In the genomic region with DNA sequence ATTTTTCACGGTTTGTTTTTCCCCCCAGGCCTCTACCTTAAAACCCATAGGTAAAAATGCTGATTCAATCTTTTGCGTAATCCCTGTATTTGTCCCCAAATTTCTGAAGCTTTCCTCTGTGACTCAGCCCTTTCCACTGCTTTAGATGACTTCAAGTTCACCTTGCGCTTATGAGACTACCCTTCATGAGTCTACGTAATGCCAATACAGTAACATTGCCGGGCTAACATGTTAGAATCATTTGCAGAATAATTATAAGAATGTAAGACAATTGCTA, we compare ENCODE assay signal across 27 cellular contexts.
"Had no signal": no experiment of that assay in that cellular context is flagged by ENCODE, and none has a peak within 500 bp of the region (broad histone marks: within the 10 kb centered on the region; RNA-seq: fewer than 3 reads in every experiment).

No MANE protein-coding gene starts in this region.

- H3K36me3 Mint-ChIP-seq: activated naive CD4-positive, alpha-beta T cell treated with anti-CD3 and anti-CD28 coated beads, Interleukin-2, amount 50 U/mL, for 24 hours; mesothelial cell of epicardium; naive thymus-derived CD4-positive, alpha-beta T cell had no signal

- H3K36me3 ChIP-seq: gastrocnemius medialis, spleen, thoracic aorta, upper lobe of left lung, vagina had no signal

- H3K27me3 ChIP-seq: gastrocnemius medialis, spleen, upper lobe of left lung, vagina had no signal

- H2AFZ ChIP-seq: parathyroid adenoma had no signal

- H3K27me3 Mint-ChIP-seq: activated B cell treated with CpG ODN at 0.5 μM for 24 hours; activated CD8-positive, alpha-beta memory T cell treated with anti-CD3 and anti-CD28 coated beads, Interleukin-2, amount 10 ng/mL, durations not matched to agents 7 days and 5 days; activated naive CD4-positive, alpha-beta T cell treated with anti-CD3 and anti-CD28 coated beads, Interleukin-2, amount 50 U/mL, for 24 hours; activated naive CD8-positive, alpha-beta T cell treated with anti-CD3 and anti-CD28 coated beads, Interleukin-2, amount 50 U/mL, for 24 hours; central memory CD8-positive, alpha-beta T cell had no signal

- H3K4me1 ChIP-seq: gastrocnemius medialis, parathyroid adenoma, psoas muscle, spleen, upper lobe of left lung, vagina had no signal

- H3K79me2 ChIP-seq: parathyroid adenoma had no signal

- DNase-seq: activated B cell treated with CpG ODN at 0.5 μM for 24 hours; activated CD4-positive, alpha-beta T cell treated with anti-CD3 and anti-CD28 coated beads, Interleukin-2, amount 50 U/mL, for 1 hour; activated CD8-positive, alpha-beta memory T cell treated with anti-CD3 and anti-CD28 coated beads, Interleukin-2, amount 10 ng/mL, durations not matched to agents 7 days and 5 days; activated CD8-positive, alpha-beta T cell treated with anti-CD3 and anti-CD28 coated beads, Interleukin-2, amount 10 ng/mL, durations not matched to agents 7 days and 5 days; activated naive CD8-positive, alpha-beta T cell treated with anti-CD3 and anti-CD28 coated beads, Interleukin-2, amount 50 U/mL, for 24 hours; activated T-cell treated with anti-CD3 and anti-CD28 coated beads, Interleukin-2, amount 50 U/mL, for 48 hours; amygdala; dermis blood vessel endothelial cell; effector CD4-positive, alpha-beta T cell; gastrocnemius medialis; glutamatergic neuron; left ventricle myocardium superior; naive thymus-derived CD4-positive, alpha-beta T cell; nucleus accumbens; psoas muscle; spleen; stimulated activated naive CD4-positive, alpha-beta T cell treated with Interleukin-2 at 50 U/mL for 16 hours; T-helper 1 cell; upper lobe of left lung had no signal

- H3K4me3 ChIP-seq: gastrocnemius medialis, psoas muscle, spleen, thoracic aorta, upper lobe of left lung, vagina had no signal

- H3K9me3 Mint-ChIP-seq: activated B cell treated with CpG ODN at 0.5 μM for 24 hours; activated naive CD4-positive, alpha-beta T cell treated with anti-CD3 and anti-CD28 coated beads, Interleukin-2, amount 50 U/mL, for 24 hours had no signal

- H3K9ac ChIP-seq: parathyroid adenoma had no signal

- H3K4me1 Mint-ChIP-seq: activated B cell treated with CpG ODN at 0.5 μM for 24 hours; activated naive CD4-positive, alpha-beta T cell treated with anti-CD3 and anti-CD28 coated beads, Interleukin-2, amount 50 U/mL, for 24 hours had no signal

- H3K9me3 ChIP-seq: gastrocnemius medialis, psoas muscle, thoracic aorta, upper lobe of left lung, vagina had no signal

- H3K4me3 Mint-ChIP-seq: activated B cell treated with CpG ODN at 0.5 μM for 24 hours; activated CD8-positive, alpha-beta memory T cell treated with anti-CD3 and anti-CD28 coated beads, Interleukin-2, amount 10 ng/mL, durations not matched to agents 7 days and 5 days; activated CD8-positive, alpha-beta T cell treated with anti-CD3 and anti-CD28 coated beads, Interleukin-2, amount 10 ng/mL, durations not matched to agents 7 days and 5 days; activated naive CD4-positive, alpha-beta T cell treated with anti-CD3 and anti-CD28 coated beads, Interleukin-2, amount 50 U/mL, for 24 hours; activated naive CD8-positive, alpha-beta T cell treated with anti-CD3 and anti-CD28 coated beads, Interleukin-2, amount 50 U/mL, for 24 hours; central memory CD8-positive, alpha-beta T cell; mesothelial cell of epicardium; naive thymus-derived CD4-positive, alpha-beta T cell; T-helper 2 cell treated with Interferon-gamma antibody and Interleukin-4, amounts not matched to agents 5 μg/mL and 100 μg/mL, for 36 hours had no signal

- ATAC-seq: activated CD8-positive, alpha-beta memory T cell treated with anti-CD3 and anti-CD28 coated beads, Interleukin-2, amount 10 ng/mL, durations not matched to agents 7 days and 5 days; activated CD8-positive, alpha-beta T cell treated with anti-CD3 and anti-CD28 coated beads, Interleukin-2, amount 10 ng/mL, durations not matched to agents 7 days and 5 days; activated naive CD8-positive, alpha-beta T cell treated with anti-CD3 and anti-CD28 coated beads, Interleukin-2, amount 50 U/mL, for 24 hours; gastrocnemius medialis; left ventricle myocardium superior; naive thymus-derived CD4-positive, alpha-beta T cell; psoas muscle had no signal

- H3K27ac Mint-ChIP-seq: activated B cell treated with CpG ODN at 0.5 μM for 24 hours; activated CD8-positive, alpha-beta memory T cell treated with anti-CD3 and anti-CD28 coated beads, Interleukin-2, amount 10 ng/mL, durations not matched to agents 7 days and 5 days; activated CD8-positive, alpha-beta T cell treated with anti-CD3 and anti-CD28 coated beads, Interleukin-2, amount 10 ng/mL, durations not matched to agents 7 days and 5 days; activated naive CD4-positive, alpha-beta T cell treated with anti-CD3 and anti-CD28 coated beads, Interleukin-2, amount 50 U/mL, for 24 hours; activated naive CD8-positive, alpha-beta T cell treated with anti-CD3 and anti-CD28 coated beads, Interleukin-2, amount 50 U/mL, for 24 hours; activated T-helper 2 cell treated with anti-CD3 and anti-CD28 coated beads, Interferon-gamma antibody, Interleukin-2, Interleukin-4, amounts not matched to agents 10 μg/mL and 5 μg/mL and 100 μg/mL, durations not matched to agents 14 hours and 24 hours and 36 hours; mesothelial cell of epicardium; naive thymus-derived CD4-positive, alpha-beta T cell; T-helper 2 cell treated with Interferon-gamma antibody and Interleukin-4, amounts not matched to agents 5 μg/mL and 100 μg/mL, for 36 hours had no signal

- H3K27ac ChIP-seq: gastrocnemius medialis, parathyroid adenoma, psoas muscle, spleen, thoracic aorta, upper lobe of left lung, vagina had no signal
